In genomic region chr3:13111874-13112520, GRCh38 we compare ENCODE assay signal across 1 cellular context.
TF ChIP-seq lines count a peak whose summit lies in the region.

No MANE protein-coding gene starts in this region.

TF ChIP-seq in HepG2, 621 proteins besides CTCF, POLR2A, EP300 and RAD21 (continued from another document and continues in another):
- TF ChIP-seq AKNA (CRISPR knock-in tag; IDR thresholded peaks at IDR 0.05; ENCODE audit: borderline replicate concordance) (no peak), REXO4 (CRISPR knock-in tag; IDR thresholded peaks at IDR 0.05; ENCODE audit: borderline replicate concordance) (no peak), CEBPZ (IDR thresholded peaks at IDR 0.05; ENCODE audit: low read length) (no peak), SP140L (CRISPR knock-in tag; IDR thresholded peaks at IDR 0.05; ENCODE audit: borderline replicate concordance) (no peak), PAXIP1 (CRISPR knock-in tag; conservative IDR thresholded peaks at IDR 0.05) (peak; percentile 65), DZIP1 (CRISPR knock-in tag; IDR thresholded peaks at IDR 0.05) (no peak), LRRFIP1 (CRISPR knock-in tag; conservative IDR thresholded peaks at IDR 0.05) (no peak), ZNF562 (CRISPR knock-in tag; IDR thresholded peaks at IDR 0.05; ENCODE audit: borderline replicate concordance) (no peak), ARID4A (CRISPR knock-in tag; IDR thresholded peaks at IDR 0.05; ENCODE audit: borderline replicate concordance) (peak; percentile 46; the same call in 1 of the 2 replicates), U2AF2 (IDR thresholded peaks at IDR 0.05; ENCODE audit: low read depth, low read length) (no peak), ZNF569 (CRISPR knock-in tag; IDR thresholded peaks at IDR 0.05; ENCODE audit: borderline replicate concordance) (no peak), NONO (IDR thresholded peaks at IDR 0.05) (no peak), NONO (CRISPR knock-in tag; conservative IDR thresholded peaks at IDR 0.05) (peak; percentile 54), HOMEZ (CRISPR knock-in tag; IDR thresholded peaks at IDR 0.05; ENCODE audit: low read depth) (no peak), RFX1 (IDR thresholded peaks at IDR 0.05) (no peak), SPEN (CRISPR knock-in tag; IDR thresholded peaks at IDR 0.05; ENCODE audit: low read depth) (peak; percentile 27; the same call in 1 of the 2 replicates), TP53 (CRISPR knock-in tag; conservative IDR thresholded peaks at IDR 0.05) (no peak), ZMAT5 (CRISPR knock-in tag; IDR thresholded peaks at IDR 0.05; ENCODE audit: borderline replicate concordance, low read depth) (no peak), MNT (IDR thresholded peaks at IDR 0.05) (no peak), CREB3 (CRISPR knock-in tag; IDR thresholded peaks at IDR 0.05) (no peak), MXD4 (CRISPR knock-in tag; IDR thresholded peaks at IDR 0.05) (no peak; the same call in 1 of the 2 replicates), ZNF883 (CRISPR knock-in tag; IDR thresholded peaks at IDR 0.05; ENCODE audit: not compliant biosample characterization) (no peak), NCOA5 (CRISPR knock-in tag; IDR thresholded peaks at IDR 0.05) (no peak)
